13 cellular contexts compared by ENCODE assay signal in genomic region chr7:108973075-108973474, GRCh38.
A peak's percentile ranks its signal among the peaks of the same experiment; 100 is the strongest.
DNase-seq lines count a peak whose midpoint lies in the region; ATAC-seq and TF ChIP-seq lines count a peak whose summit lies in the region.
"Had no signal": no experiment of that assay in that cellular context is flagged by ENCODE, and none has a peak within 500 bp of the region (broad histone marks: within the 10 kb centered on the region; RNA-seq: fewer than 3 reads in every experiment).

No MANE protein-coding gene starts in this region.

- no peaks in the 10 kb centered on the region for H3K4me1 Mint-ChIP-seq in MCF 10A (ENCODE audit: insufficient read depth, unreplicated experiment)
- H3K4me1 Mint-ChIP-seq in CD4-positive, alpha-beta T cell (ENCODE audit: low read depth) = no peaks in the 10 kb centered on the region
- H3K4me1 Mint-ChIP-seq: activated CD4-positive, alpha-beta memory T cell treated with anti-CD3 and anti-CD28 coated beads, Interleukin-2, amount 10 ng/mL, durations not matched to agents 7 days and 5 days; B cell had no signal

- H3K27ac ChIP-seq in mammary epithelial cell (ENCODE audit: insufficient read depth, low read depth, low read length) = no peak overlapping the region
- no peak overlapping the region for H3K27ac ChIP-seq in CD4-positive, alpha-beta T cell (ENCODE audit: low read depth, low read length)
- H3K27ac ChIP-seq in tibial artery = no peak overlapping the region
- H3K27ac ChIP-seq: uterus had no signal

- ATAC-seq in HG03439 (IDR thresholded peaks at IDR 0.05; ENCODE audit: unreplicated experiment) = no peak
- ATAC-seq in CD4-positive, alpha-beta T cell (ENCODE audit: poor library complexity) = no peak
- no peak for ATAC-seq in HG03039 (IDR thresholded peaks at IDR 0.05; ENCODE audit: unreplicated experiment)

- H3K9me3 Mint-ChIP-seq in MCF 10A (ENCODE audit: unreplicated experiment) = no peaks in the 10 kb centered on the region
- peaks cover 3% of the 10 kb centered on the region for H3K9me3 Mint-ChIP-seq in CD4-positive, alpha-beta T cell
- H3K9me3 Mint-ChIP-seq: activated CD4-positive, alpha-beta memory T cell treated with anti-CD3 and anti-CD28 coated beads, Interleukin-2, amount 10 ng/mL, durations not matched to agents 7 days and 5 days had no signal

- H3K36me3 ChIP-seq in mammary epithelial cell (ENCODE audit: insufficient read depth, low read length) (no peaks in the 10 kb centered on the region), tibial artery (no peaks in the 10 kb centered on the region)
- H3K36me3 ChIP-seq: uterus had no signal

- H2AFZ ChIP-seq in mammary epithelial cell (ENCODE audit: low read depth, low read length) = no peak overlapping the region

- H3K4me3 ChIP-seq in mammary epithelial cell (replicated peaks in 1 of 3; ENCODE audit: insufficient read depth in 1 of 3, low read depth in 2 of 3, low read length in 3 of 3) (no peak overlapping the region), epithelial cell of esophagus (ENCODE audit: low read length) (no peak overlapping the region), tibial artery (no peak overlapping the region)
- H3K4me3 ChIP-seq: uterus had no signal

- no peaks in the 10 kb centered on the region for H3K9me3 ChIP-seq in mammary epithelial cell (replicated peaks; ENCODE audit: insufficient read depth, low read length)
- no peaks in the 10 kb centered on the region for H3K9me3 ChIP-seq in CD4-positive, alpha-beta T cell (ENCODE audit: control insufficient read depth, low read length)
- no peaks in the 10 kb centered on the region for H3K9me3 ChIP-seq in tibial artery
- H3K9me3 ChIP-seq: uterus had no signal

- DNase-seq in MCF 10A (ENCODE audit: unreplicated experiment) = peak; percentile 8
- no peak for DNase-seq in mammary epithelial cell
- DNase-seq in NCI-H82 treated with DMSO at 0.1 percent for 48 hours (lab: John Stamatoyannopoulos, UW; ENCODE audit: unreplicated experiment) = peak; percentile 34
- peak; percentile 10 for DNase-seq in epithelial cell of esophagus (ENCODE audit: low read depth)
- DNase-seq in CD4-positive, alpha-beta T cell = no peak
- no peak for DNase-seq in tibial artery
- DNase-seq: activated CD4-positive, alpha-beta memory T cell treated with anti-CD3 and anti-CD28 coated beads, Interleukin-2, amount 10 ng/mL, durations not matched to agents 7 days and 5 days; NCI-H1436; posterior cingulate gyrus; uterus had no signal

- intact Hi-C loops in MCF 10A (cut with micrococcal nuclease) = no loop called here
- intact Hi-C loops in mammary epithelial cell (cut with micrococcal nuclease) = no loop called here
- intact Hi-C loops in CD4-positive, alpha-beta T cell (cut with DNase I, micrococcal nuclease) = no loop called here
- intact Hi-C loops in tibial artery (cut with DNase I; ENCODE audit: low total_unique reads) = no loop called here

- TF ChIP-seq CTCF in MCF 10A (IDR thresholded peaks at IDR 0.05; ENCODE audit: unreplicated experiment) = no peak
- peak in 1 of 2 donors; percentile 29 for TF ChIP-seq CTCF in mammary epithelial cell (conservative IDR thresholded peaks at IDR 0.05 in 1 of 2, IDR thresholded peaks at IDR 0.05 in 1 of 2; ENCODE audit: extremely low read depth in 1 of 2, insufficient read depth in 1 of 2, low read depth in 1 of 2, low read length in 2 of 2)
- peak; percentile 30 for TF ChIP-seq CTCF in epithelial cell of esophagus (IDR thresholded peaks at IDR 0.05; ENCODE audit: insufficient read depth, low read depth, low read length, missing control alignments)
- no peak for TF ChIP-seq CTCF in CD4-positive, alpha-beta T cell (IDR thresholded peaks at IDR 0.05)
- TF ChIP-seq CTCF in tibial artery (IDR thresholded peaks at IDR 0.05) = no peak

- no peak overlapping the region for H3K4me3 Mint-ChIP-seq in MCF 10A (ENCODE audit: unreplicated experiment)
- H3K4me3 Mint-ChIP-seq in CD4-positive, alpha-beta T cell = no peak overlapping the region
- H3K4me3 Mint-ChIP-seq: activated CD4-positive, alpha-beta memory T cell treated with anti-CD3 and anti-CD28 coated beads, Interleukin-2, amount 10 ng/mL, durations not matched to agents 7 days and 5 days; B cell had no signal

- no peaks in the 10 kb centered on the region for H3K79me2 ChIP-seq in mammary epithelial cell (ENCODE audit: insufficient read depth, low read length)

- H3K27me3 ChIP-seq in mammary epithelial cell (ENCODE audit: insufficient read depth, low read length) (no peaks in the 10 kb centered on the region), tibial artery (no peaks in the 10 kb centered on the region)
- H3K27me3 ChIP-seq in CD4-positive, alpha-beta T cell (ENCODE audit: control insufficient read depth, insufficient read depth, low read length) = no peaks in the 10 kb centered on the region
- H3K27me3 ChIP-seq: uterus had no signal

- dilution Hi-C loops in mammary epithelial cell (cut with HindIII; ENCODE audit: low sequenced_read_pairs) = no loop called here

- BruUV-seq in MCF 10A (replicated peaks; lab: Mats Ljungman, UMichigan) (no TSS peak), mammary epithelial cell (replicated peaks; lab: Mats Ljungman, UMichigan) (no TSS peak)

- no peaks in the 10 kb centered on the region for H4K20me1 ChIP-seq in mammary epithelial cell (ENCODE audit: insufficient read depth, low read length)

- in situ Hi-C loops in mammary epithelial cell (cut with MboI; ENCODE audit: low sequenced_read_pairs in 2 of 2) = no loop called here

- H3K9ac ChIP-seq in mammary epithelial cell (ENCODE audit: insufficient read depth, low read length) = no peak overlapping the region

- no peak overlapping the region for H3K27ac Mint-ChIP-seq in MCF 10A (ENCODE audit: low read depth, unreplicated experiment)
- H3K27ac Mint-ChIP-seq in CD4-positive, alpha-beta T cell = no peak overlapping the region
- H3K27ac Mint-ChIP-seq: activated CD4-positive, alpha-beta memory T cell treated with anti-CD3 and anti-CD28 coated beads, Interleukin-2, amount 10 ng/mL, durations not matched to agents 7 days and 5 days; B cell had no signal

- POLR2A ChIA-PET in MCF 10A (lab: Yijun Ruan, JAX) = no interaction called here
- POLR2A ChIA-PET in CD4-positive, alpha-beta T cell (lab: Charles Lee) = no interaction called here

- H3K4me1 ChIP-seq in mammary epithelial cell (ENCODE audit: insufficient read depth, low read length) = no peaks in the 10 kb centered on the region
- H3K4me1 ChIP-seq in tibial artery = no peaks in the 10 kb centered on the region
- H3K4me1 ChIP-seq: uterus had no signal

- H3K36me3 Mint-ChIP-seq in MCF 10A (ENCODE audit: insufficient read depth, unreplicated experiment) = no peaks in the 10 kb centered on the region
- no peaks in the 10 kb centered on the region for H3K36me3 Mint-ChIP-seq in CD4-positive, alpha-beta T cell (ENCODE audit: low read depth)

- 86% methylated on average over 1 of the region's 1 CpG for WGBS in mammary epithelial cell (ENCODE audit: low coverage, missing lambda C conversion rate)

- no peak overlapping the region for H3K4me2 ChIP-seq in mammary epithelial cell (ENCODE audit: insufficient read depth, low read depth, low read length)

- CTCF ChIA-PET in MCF 10A (lab: Yijun Ruan, JAX) (no interaction called here), mammary epithelial cell (lab: Charles Lee; ENCODE audit: low non-redundant PET) (no interaction called here)
- CTCF ChIA-PET in CD4-positive, alpha-beta T cell (lab: Charles Lee) = no interaction called here

- peaks cover 58% of the 10 kb centered on the region for H3K27me3 Mint-ChIP-seq in MCF 10A (ENCODE audit: insufficient read depth, unreplicated experiment)
- no peaks in the 10 kb centered on the region for H3K27me3 Mint-ChIP-seq in CD4-positive, alpha-beta T cell
- H3K27me3 Mint-ChIP-seq: activated CD4-positive, alpha-beta memory T cell treated with anti-CD3 and anti-CD28 coated beads, Interleukin-2, amount 10 ng/mL, durations not matched to agents 7 days and 5 days; B cell had no signal

Comparison
In these comparisons a context has a peak if more than half of its experiments do, and no peak if none do; other contexts are left out.
1. DNase-seq: peak in MCF 10A (single experiment), NCI-H82 treated with DMSO at 0.1 percent for 48 hours (single experiment) and epithelial cell of esophagus (single experiment); none in mammary epithelial cell (single experiment), CD4-positive, alpha-beta T cell (0 of 10) and tibial artery (0 of 2).